In the genomic region with DNA sequence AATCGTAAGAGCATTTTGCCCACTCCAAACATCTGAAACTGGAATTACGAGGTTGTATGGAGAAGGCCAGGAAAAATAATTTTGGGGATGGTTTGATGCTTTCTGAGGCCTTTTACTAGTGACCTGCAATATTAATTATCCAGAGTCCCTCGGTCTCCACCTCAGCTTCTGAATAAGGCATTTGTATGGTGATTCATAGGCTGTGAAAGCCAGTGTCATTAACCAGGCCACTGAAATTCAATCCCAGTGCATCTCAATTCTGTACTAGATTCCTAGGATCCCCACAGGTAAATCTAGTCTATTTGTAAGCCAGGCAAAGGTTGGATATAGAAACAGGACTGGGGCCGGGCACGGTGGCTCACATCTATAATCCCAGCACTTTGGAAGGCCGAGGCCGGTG, we compare ENCODE assay signal across 19 cellular contexts.
A peak's percentile ranks its signal among the peaks of the same experiment; 100 is the strongest.
DNase-seq lines count a peak whose midpoint lies in the region; ATAC-seq and TF ChIP-seq lines count a peak whose summit lies in the region.
"Had no signal": no experiment of that assay in that cellular context is flagged by ENCODE, and none has a peak within 500 bp of the region (broad histone marks: within the 10 kb centered on the region; RNA-seq: fewer than 3 reads in every experiment).

No MANE protein-coding gene starts in this region.

- no peaks in the 10 kb centered on the region for H3K9me3 Mint-ChIP-seq in GM23338
- H3K9me3 Mint-ChIP-seq in T-helper 2 cell treated with Interferon-gamma antibody and Interleukin-4, amounts not matched to agents 5 μg/mL and 100 μg/mL, for 36 hours = no peaks in the 10 kb centered on the region
- H3K9me3 Mint-ChIP-seq: CD8-positive, alpha-beta T cell; H9 had no signal

- DNase-seq in ELR (ENCODE audit: low read depth) (peak; percentile 34), GM23338 (ENCODE audit: low spot score) (no peak), PC-3 (peak; percentile 57), kidney tubule cell (ENCODE audit: low spot score) (peak; percentile 15), HK-2 (ENCODE audit: unreplicated experiment) (no peak), NCI-H2107 treated with DMSO at 0.1 percent for 48 hours (lab: John Stamatoyannopoulos, UW; ENCODE audit: unreplicated experiment) (no peak)
- no peak for DNase-seq in T-helper 2 cell treated with Interferon-gamma antibody and Interleukin-4, amounts not matched to agents 5 μg/mL and 100 μg/mL, for 36 hours (ENCODE audit: low spot score)
- DNase-seq: Calu3; CD8-positive, alpha-beta T cell; DMS 273 treated with DMSO at 0.1 percent for 48 hours; DMS53; DND-41; EL; GDM1; H9; KBM-7 had no signal

- no peak for ATAC-seq in GM23338
- peak; percentile 50 for ATAC-seq in PC-3
- ATAC-seq: CD8-positive, alpha-beta T cell had no signal

- 0 out of 2 replicates have a peak, but pooled peaks cover 5% of the 10 kb centered on the region for H3F3A ChIP-seq in GM23338 (replicated peaks; ENCODE audit: low read depth)
- H3F3A ChIP-seq in PC-3 (ENCODE audit: low read length, unreplicated experiment) = no peaks in the 10 kb centered on the region

- BruUV-seq in PC-3 (replicated peaks; lab: Mats Ljungman, UMichigan) = no TSS peak

- H3K79me2 ChIP-seq in GM23338 (replicated peaks; ENCODE audit: insufficient read depth) (no peaks in the 10 kb centered on the region), PC-3 (ENCODE audit: low read length) (no peaks in the 10 kb centered on the region)

- H3K27me3 ChIP-seq in GM23338 (ENCODE audit: insufficient read depth) (no peaks in the 10 kb centered on the region), PC-3 (ENCODE audit: low read length) (no peaks in the 10 kb centered on the region)
- H3K27me3 ChIP-seq: BLaER1 treated with 17β-estradiol and CSF1 and Interleukin-3, amounts not matched to agents 10 nM and 100 nM had no signal

- H3K27ac Mint-ChIP-seq in GM23338 = no peak overlapping the region
- no peak overlapping the region for H3K27ac Mint-ChIP-seq in T-helper 2 cell treated with Interferon-gamma antibody and Interleukin-4, amounts not matched to agents 5 μg/mL and 100 μg/mL, for 36 hours
- H3K27ac Mint-ChIP-seq: B cell; CD8-positive, alpha-beta T cell; H9 had no signal

- no peak overlapping the region for H3K4me3 Mint-ChIP-seq in GM23338
- no peak overlapping the region for H3K4me3 Mint-ChIP-seq in T-helper 2 cell treated with Interferon-gamma antibody and Interleukin-4, amounts not matched to agents 5 μg/mL and 100 μg/mL, for 36 hours
- H3K4me3 Mint-ChIP-seq: B cell; CD8-positive, alpha-beta T cell; H9; IgD-negative memory B cell had no signal

- H3K27ac ChIP-seq in GM23338 (ENCODE audit: low read depth) = no peak overlapping the region
- no peak overlapping the region for H3K27ac ChIP-seq in PC-3 (ENCODE audit: low read length)
- H3K27ac ChIP-seq: BLaER1 treated with 17β-estradiol and CSF1 and Interleukin-3, amounts not matched to agents 10 nM and 100 nM had no signal

- H2AFZ ChIP-seq in GM23338 (peak overlapping the region; percentile 86), PC-3 (ENCODE audit: low read length) (no peak overlapping the region)

- no peaks in the 10 kb centered on the region for H3K4me1 Mint-ChIP-seq in GM23338
- H3K4me1 Mint-ChIP-seq in T-helper 2 cell treated with Interferon-gamma antibody and Interleukin-4, amounts not matched to agents 5 μg/mL and 100 μg/mL, for 36 hours (ENCODE audit: low read depth) = no peaks in the 10 kb centered on the region
- H3K4me1 Mint-ChIP-seq: B cell, IgD-negative memory B cell had no signal

- no peaks in the 10 kb centered on the region; the same call in 1 of the 2 replicates for H3K9me2 ChIP-seq in GM23338 (ENCODE audit: insufficient read depth)
- no peaks in the 10 kb centered on the region for H3K9me2 ChIP-seq in PC-3 (replicated peaks; ENCODE audit: low read length)

- intact Hi-C loops in PC-3 (cut with micrococcal nuclease) = no loop called here

- POLR2A ChIA-PET in PC-3 (lab: Charles Lee; ENCODE audit: unreplicated experiment) = no interaction called here

- CTCF ChIA-PET in PC-3 (lab: Charles Lee) = no interaction called here

- H3K4me1 ChIP-seq in GM23338 (ENCODE audit: insufficient read depth) = no peaks in the 10 kb centered on the region
- H3K4me1 ChIP-seq in PC-3 (ENCODE audit: insufficient read depth, low read length) = peaks cover 27% of the 10 kb centered on the region
- H3K4me1 ChIP-seq: BLaER1 treated with 17β-estradiol and CSF1 and Interleukin-3, amounts not matched to agents 10 nM and 100 nM had no signal

- no peak overlapping the region for H3K4me3 ChIP-seq in GM23338
- no peak overlapping the region for H3K4me3 ChIP-seq in PC-3 (ENCODE audit: low read length)
- H3K4me3 ChIP-seq: BLaER1 treated with 17β-estradiol and CSF1 and Interleukin-3, amounts not matched to agents 10 nM and 100 nM had no signal

- no peaks in the 10 kb centered on the region for H4K20me1 ChIP-seq in GM23338 (replicated peaks; ENCODE audit: insufficient read depth)
- no peaks in the 10 kb centered on the region for H4K20me1 ChIP-seq in PC-3 (ENCODE audit: low read length)

- H3K36me3 ChIP-seq in GM23338 (ENCODE audit: insufficient read depth) (no peaks in the 10 kb centered on the region), PC-3 (ENCODE audit: low read depth, low read length) (no peaks in the 10 kb centered on the region)

- no peaks in the 10 kb centered on the region for H3K9me3 ChIP-seq in PC-3 (ENCODE audit: low read length)
- H3K9me3 ChIP-seq: BLaER1 treated with 17β-estradiol and CSF1 and Interleukin-3, amounts not matched to agents 10 nM and 100 nM had no signal

- TF ChIP-seq CTCF in GM23338 (conservative IDR thresholded peaks at IDR 0.05; ENCODE audit: low read depth in 2 of 2) = no peak
- no peak for TF ChIP-seq CTCF in PC-3 (conservative IDR thresholded peaks at IDR 0.05; ENCODE audit: low read depth, low read length)

- H3K36me3 Mint-ChIP-seq in GM23338 (ENCODE audit: low read depth) = no peaks in the 10 kb centered on the region
- H3K36me3 Mint-ChIP-seq in T-helper 2 cell treated with Interferon-gamma antibody and Interleukin-4, amounts not matched to agents 5 μg/mL and 100 μg/mL, for 36 hours (ENCODE audit: low read depth) = no peaks in the 10 kb centered on the region
- H3K36me3 Mint-ChIP-seq: CD8-positive, alpha-beta T cell had no signal

- H3K9ac ChIP-seq in PC-3 (ENCODE audit: low read length) = no peak overlapping the region
- H3K9ac ChIP-seq: BLaER1 treated with 17β-estradiol and CSF1 and Interleukin-3, amounts not matched to agents 10 nM and 100 nM had no signal

- H3K4me2 ChIP-seq in GM23338 (no peak overlapping the region), PC-3 (ENCODE audit: low read length) (no peak overlapping the region)
- H3K4me2 ChIP-seq: BLaER1 treated with 17β-estradiol and CSF1 and Interleukin-3, amounts not matched to agents 10 nM and 100 nM had no signal

- H3K27me3 Mint-ChIP-seq in GM23338 (ENCODE audit: insufficient read depth, low read depth, poor library complexity) = peaks cover 7% of the 10 kb centered on the region
- no peaks in the 10 kb centered on the region for H3K27me3 Mint-ChIP-seq in T-helper 2 cell treated with Interferon-gamma antibody and Interleukin-4, amounts not matched to agents 5 μg/mL and 100 μg/mL, for 36 hours (ENCODE audit: low read depth)
- H3K27me3 Mint-ChIP-seq: IgD-negative memory B cell had no signal

TF ChIP-seq in GM23338, 12 proteins besides CTCF, POLR2A, EP300 and RAD21 (continues in another document):
- TF ChIP-seq, protein P1, sequence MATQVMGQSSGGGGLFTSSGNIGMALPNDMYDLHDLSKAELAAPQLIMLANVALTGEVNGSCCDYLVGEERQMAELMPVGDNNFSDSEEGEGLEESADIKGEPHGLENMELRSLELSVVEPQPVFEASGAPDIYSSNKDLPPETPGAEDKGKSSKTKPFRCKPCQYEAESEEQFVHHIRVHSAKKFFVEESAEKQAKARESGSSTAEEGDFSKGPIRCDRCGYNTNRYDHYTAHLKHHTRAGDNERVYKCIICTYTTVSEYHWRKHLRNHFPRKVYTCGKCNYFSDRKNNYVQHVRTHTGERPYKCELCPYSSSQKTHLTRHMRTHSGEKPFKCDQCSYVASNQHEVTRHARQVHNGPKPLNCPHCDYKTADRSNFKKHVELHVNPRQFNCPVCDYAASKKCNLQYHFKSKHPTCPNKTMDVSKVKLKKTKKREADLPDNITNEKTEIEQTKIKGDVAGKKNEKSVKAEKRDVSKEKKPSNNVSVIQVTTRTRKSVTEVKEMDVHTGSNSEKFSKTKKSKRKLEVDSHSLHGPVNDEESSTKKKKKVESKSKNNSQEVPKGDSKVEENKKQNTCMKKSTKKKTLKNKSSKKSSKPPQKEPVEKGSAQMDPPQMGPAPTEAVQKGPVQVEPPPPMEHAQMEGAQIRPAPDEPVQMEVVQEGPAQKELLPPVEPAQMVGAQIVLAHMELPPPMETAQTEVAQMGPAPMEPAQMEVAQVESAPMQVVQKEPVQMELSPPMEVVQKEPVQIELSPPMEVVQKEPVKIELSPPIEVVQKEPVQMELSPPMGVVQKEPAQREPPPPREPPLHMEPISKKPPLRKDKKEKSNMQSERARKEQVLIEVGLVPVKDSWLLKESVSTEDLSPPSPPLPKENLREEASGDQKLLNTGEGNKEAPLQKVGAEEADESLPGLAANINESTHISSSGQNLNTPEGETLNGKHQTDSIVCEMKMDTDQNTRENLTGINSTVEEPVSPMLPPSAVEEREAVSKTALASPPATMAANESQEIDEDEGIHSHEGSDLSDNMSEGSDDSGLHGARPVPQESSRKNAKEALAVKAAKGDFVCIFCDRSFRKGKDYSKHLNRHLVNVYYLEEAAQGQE (IDR thresholded peaks at IDR 0.05; ENCODE audit: unreplicated experiment) = no peak
- TF ChIP-seq NANOG (IDR thresholded peaks at IDR 0.05; ENCODE audit: borderline replicate concordance) (no peak), POLR2AphosphoS5 (IDR thresholded peaks at IDR 0.05; ENCODE audit: low read depth) (no peak)

Comparison
In these comparisons a context has a peak if more than half of its experiments do, and no peak if none do; other contexts are left out.
1. DNase-seq: peak in ELR (single experiment), PC-3 (single experiment) and kidney tubule cell (single experiment); none in GM23338 (single experiment), HK-2 (single experiment), NCI-H2107 treated with DMSO at 0.1 percent for 48 hours (single experiment) and T-helper 2 cell treated with Interferon-gamma antibody and Interleukin-4, amounts not matched to agents 5 μg/mL and 100 μg/mL, for 36 hours (single experiment).